20 cellular contexts compared by ENCODE assay signal in the genomic region with DNA sequence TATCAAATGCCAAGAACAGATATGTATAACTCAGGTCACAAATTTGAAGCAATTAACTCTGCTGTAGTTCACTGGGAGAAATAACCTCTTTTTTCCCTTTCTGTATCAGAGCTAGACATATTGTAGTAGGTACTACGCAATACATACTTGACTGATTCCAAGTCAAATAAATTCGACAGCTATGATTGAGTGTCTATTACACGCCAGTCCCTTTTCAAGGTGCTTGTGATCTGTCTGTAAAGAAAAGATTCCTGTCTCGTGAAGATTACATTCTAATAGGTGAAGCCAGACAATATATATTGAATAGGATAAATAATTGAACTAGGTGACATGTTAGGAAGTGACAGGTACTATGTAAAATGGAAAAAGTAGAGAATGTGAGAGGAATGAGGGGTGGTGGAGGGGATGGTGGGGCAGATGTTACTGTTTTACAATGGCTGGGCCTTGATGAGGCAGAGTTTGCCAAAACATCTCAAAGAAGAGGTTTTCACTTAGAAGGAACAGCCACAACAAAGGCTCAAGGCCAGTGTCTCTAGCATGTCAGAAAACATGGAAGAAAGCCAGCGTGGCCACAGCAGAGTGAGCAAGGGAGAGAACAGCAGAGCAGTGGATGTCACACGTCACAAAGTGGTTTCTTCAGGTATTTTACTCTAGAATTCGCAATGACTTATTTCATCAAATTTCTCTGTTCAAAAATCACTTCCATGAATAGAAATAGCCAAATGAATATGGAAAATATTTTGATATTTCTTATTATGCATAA.
DNase-seq lines count a peak whose midpoint lies in the region; ATAC-seq and TF ChIP-seq lines count a peak whose summit lies in the region.
"Had no signal": no experiment of that assay in that cellular context is flagged by ENCODE, and none has a peak within 500 bp of the region (broad histone marks: within the 10 kb centered on the region; RNA-seq: fewer than 3 reads in every experiment).

No MANE protein-coding gene starts in this region.

- H3K4ac ChIP-seq in mesendoderm (ENCODE audit: low read depth, low read length) = no peak overlapping the region

- H4K8ac ChIP-seq in mesendoderm (ENCODE audit: low read depth, low read length) = no peak overlapping the region

- no CpG with 5 or more reads among the region's 7 CpGs for WGBS in mesendoderm (ENCODE audit: extremely low coverage, insufficient coverage, low lambda C conversion rate)

- H2BK5ac ChIP-seq in mesendoderm (ENCODE audit: low read length) = no peak overlapping the region

- no peak overlapping the region for H3K18ac ChIP-seq in mesendoderm (ENCODE audit: low read length)

- no peaks in the 10 kb centered on the region for H3K9me3 ChIP-seq in neural cell (ENCODE audit: low read length)
- H3K9me3 ChIP-seq: colonic mucosa, psoas muscle, transverse colon had no signal

- peak overlapping the region; percentile 24 for H3K4me3 ChIP-seq in neural cell (ENCODE audit: low read length)
- no peak overlapping the region for H3K4me3 ChIP-seq in mesendoderm (ENCODE audit: low read length)
- H3K4me3 ChIP-seq: colonic mucosa, psoas muscle, skin epidermis, transverse colon had no signal

- no peaks in the 10 kb centered on the region for H3K4me1 ChIP-seq in mesendoderm (ENCODE audit: control insufficient read depth, low read depth, low read length)
- H3K4me1 ChIP-seq: colonic mucosa, psoas muscle had no signal

- no peaks in the 10 kb centered on the region for H3K79me1 ChIP-seq in mesendoderm (ENCODE audit: low read length)

- TF ChIP-seq EP300 in neural cell (conservative IDR thresholded peaks at IDR 0.05; ENCODE audit: poor library complexity, severe bottlenecking) = peak; percentile 98

- DNase-seq in DMS79 treated with DMSO at 0.1 percent for 48 hours (lab: John Stamatoyannopoulos, UW) = peak; percentile 59
- DNase-seq in M059J (ENCODE audit: low read depth) = peak; percentile 21
- peak; percentile 13 for DNase-seq in SHP77 treated with DMSO at 0.1 percent for 48 hours (lab: John Stamatoyannopoulos, UW)
- DNase-seq in mesendoderm = no peak
- no peak for DNase-seq in COLO668 (lab: John Stamatoyannopoulos, UW; ENCODE audit: unreplicated experiment)
- no peak for DNase-seq in cardiac septum (ENCODE audit: low spot score)
- DNase-seq: activated CD4-positive, alpha-beta T cell treated with anti-CD3 and anti-CD28 coated beads for 48 hours; CD8-positive, alpha-beta T cell; colonic mucosa; DND-41; head of caudate nucleus; psoas muscle; stimulated activated CD4-positive, alpha-beta T cell treated with anti-CD3 and anti-CD28 coated beads, Interleukin-2, amount 100 ng/mL, for 48 hours; stimulated activated naive CD8-positive, alpha-beta T cell treated with anti-CD3 and anti-CD28 coated beads, Interleukin-15, Interleukin-2, amounts not matched to agents 100 U/mL and 50 U/mL, for 24 hours; T-helper 17 cell; transverse colon had no signal

- no peak overlapping the region for H2AFZ ChIP-seq in neural cell (ENCODE audit: low read depth, low read length)

- H3K79me2 ChIP-seq in neural cell (replicated peaks; ENCODE audit: insufficient read depth, low read length) = no peaks in the 10 kb centered on the region
- H3K79me2 ChIP-seq in mesendoderm (ENCODE audit: control insufficient read depth, insufficient read depth, low read length) = no peaks in the 10 kb centered on the region

- no peak overlapping the region for H3K4me2 ChIP-seq in neural cell (ENCODE audit: low read length)
- H3K4me2 ChIP-seq in mesendoderm (ENCODE audit: low read length) = no peak overlapping the region

- H3K27me3 ChIP-seq in neural cell (ENCODE audit: insufficient read depth, low read depth, low read length) (no peaks in the 10 kb centered on the region), mesendoderm (ENCODE audit: insufficient read depth, low read length, poor library complexity) (no peaks in the 10 kb centered on the region)
- H3K27me3 ChIP-seq: colonic mucosa, transverse colon had no signal

- no peaks in the 10 kb centered on the region for H4K20me1 ChIP-seq in neural cell (ENCODE audit: insufficient read depth)

- H3K23ac ChIP-seq in mesendoderm (ENCODE audit: low read length) = no peak overlapping the region

- H3K36me3 ChIP-seq in neural cell (ENCODE audit: insufficient read depth, low read length) (no peaks in the 10 kb centered on the region), mesendoderm (ENCODE audit: control insufficient read depth, insufficient read depth, low read length) (no peaks in the 10 kb centered on the region)
- H3K36me3 ChIP-seq: colonic mucosa, transverse colon had no signal

- H3K27ac ChIP-seq in neural cell (ENCODE audit: low read length) (peak overlapping the region; percentile 69), mesendoderm (ENCODE audit: low read depth, low read length) (no peak overlapping the region)
- H3K27ac ChIP-seq: colonic mucosa, psoas muscle, skin epidermis, transverse colon had no signal

- H3K9ac ChIP-seq in neural cell (ENCODE audit: low read length) = no peak overlapping the region
- H3K9ac ChIP-seq in mesendoderm (ENCODE audit: low read length) = no peak overlapping the region

- no peaks in the 10 kb centered on the region for H3K9me2 ChIP-seq in neural cell (ENCODE audit: insufficient read depth, low read length)

- no peak overlapping the region for H3K56ac ChIP-seq in mesendoderm (ENCODE audit: low read length)

- TF ChIP-seq CTCF in neural cell (IDR thresholded peaks at IDR 0.05; ENCODE audit: poor library complexity, severe bottlenecking) = no peak

- ATAC-seq in GM21367 (IDR thresholded peaks at IDR 0.05; ENCODE audit: unreplicated experiment) = no peak
- ATAC-seq: activated T-helper 17 cell treated with anti-CD3 and anti-CD28 coated beads, Interleukin-2, amount 50 U/mL, for 72 hours; CD8-positive, alpha-beta T cell; psoas muscle; stimulated activated naive CD8-positive, alpha-beta T cell treated with anti-CD3 and anti-CD28 coated beads, Interleukin-15, Interleukin-2, amounts not matched to agents 100 U/mL and 50 U/mL, for 24 hours; T-helper 17 cell had no signal

- no peak overlapping the region for H2AK5ac ChIP-seq in mesendoderm (ENCODE audit: low read length)

- no peak for TF ChIP-seq RAD21 in neural cell (conservative IDR thresholded peaks at IDR 0.05)

- H2BK15ac ChIP-seq in mesendoderm (replicated peaks; ENCODE audit: low read depth) = no peak overlapping the region

- no peak overlapping the region for H4K5ac ChIP-seq in mesendoderm (ENCODE audit: low read length)

- H2BK120ac ChIP-seq in mesendoderm (ENCODE audit: low read depth, low read length) = no peak overlapping the region

- no peaks in the 10 kb centered on the region for H3F3A ChIP-seq in neural cell (ENCODE audit: insufficient read depth, low read length, poor library complexity, severe bottlenecking)

- intact Hi-C loops in cardiac septum (cut with DNase I) = loop anchor here (5.0 to 10.0 kb wide), 3 partner anchors 119 to 1244 kb away; no protein-coding TSS in a partner anchor

TF ChIP-seq in neural cell, 6 proteins besides CTCF, POLR2A, EP300 and RAD21:
- peak; percentile 71 for TF ChIP-seq POLR2AphosphoS5 (IDR thresholded peaks at IDR 0.05)
- no peak for TF ChIP-seq SMC3 (conservative IDR thresholded peaks at IDR 0.05; ENCODE audit: poor library complexity)
- no peak for TF ChIP-seq MXI1 (conservative IDR thresholded peaks at IDR 0.05; ENCODE audit: poor library complexity, severe bottlenecking)
- TF ChIP-seq TAF1 (IDR thresholded peaks at IDR 0.05; ENCODE audit: low read depth) = no peak
- TF ChIP-seq, protein P1, sequence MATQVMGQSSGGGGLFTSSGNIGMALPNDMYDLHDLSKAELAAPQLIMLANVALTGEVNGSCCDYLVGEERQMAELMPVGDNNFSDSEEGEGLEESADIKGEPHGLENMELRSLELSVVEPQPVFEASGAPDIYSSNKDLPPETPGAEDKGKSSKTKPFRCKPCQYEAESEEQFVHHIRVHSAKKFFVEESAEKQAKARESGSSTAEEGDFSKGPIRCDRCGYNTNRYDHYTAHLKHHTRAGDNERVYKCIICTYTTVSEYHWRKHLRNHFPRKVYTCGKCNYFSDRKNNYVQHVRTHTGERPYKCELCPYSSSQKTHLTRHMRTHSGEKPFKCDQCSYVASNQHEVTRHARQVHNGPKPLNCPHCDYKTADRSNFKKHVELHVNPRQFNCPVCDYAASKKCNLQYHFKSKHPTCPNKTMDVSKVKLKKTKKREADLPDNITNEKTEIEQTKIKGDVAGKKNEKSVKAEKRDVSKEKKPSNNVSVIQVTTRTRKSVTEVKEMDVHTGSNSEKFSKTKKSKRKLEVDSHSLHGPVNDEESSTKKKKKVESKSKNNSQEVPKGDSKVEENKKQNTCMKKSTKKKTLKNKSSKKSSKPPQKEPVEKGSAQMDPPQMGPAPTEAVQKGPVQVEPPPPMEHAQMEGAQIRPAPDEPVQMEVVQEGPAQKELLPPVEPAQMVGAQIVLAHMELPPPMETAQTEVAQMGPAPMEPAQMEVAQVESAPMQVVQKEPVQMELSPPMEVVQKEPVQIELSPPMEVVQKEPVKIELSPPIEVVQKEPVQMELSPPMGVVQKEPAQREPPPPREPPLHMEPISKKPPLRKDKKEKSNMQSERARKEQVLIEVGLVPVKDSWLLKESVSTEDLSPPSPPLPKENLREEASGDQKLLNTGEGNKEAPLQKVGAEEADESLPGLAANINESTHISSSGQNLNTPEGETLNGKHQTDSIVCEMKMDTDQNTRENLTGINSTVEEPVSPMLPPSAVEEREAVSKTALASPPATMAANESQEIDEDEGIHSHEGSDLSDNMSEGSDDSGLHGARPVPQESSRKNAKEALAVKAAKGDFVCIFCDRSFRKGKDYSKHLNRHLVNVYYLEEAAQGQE (IDR thresholded peaks at IDR 0.05; ENCODE audit: borderline replicate concordance) = peak; percentile 71

Comparison
In these comparisons a context has a peak if more than half of its experiments do, and no peak if none do; other contexts are left out.
1. DNase-seq: peak in DMS79 treated with DMSO at 0.1 percent for 48 hours (single experiment), M059J (single experiment) and SHP77 treated with DMSO at 0.1 percent for 48 hours (single experiment); none in mesendoderm (single experiment), COLO668 (single experiment) and cardiac septum (single experiment).